1 cellular context compared by ENCODE assay signal in the genomic region with DNA sequence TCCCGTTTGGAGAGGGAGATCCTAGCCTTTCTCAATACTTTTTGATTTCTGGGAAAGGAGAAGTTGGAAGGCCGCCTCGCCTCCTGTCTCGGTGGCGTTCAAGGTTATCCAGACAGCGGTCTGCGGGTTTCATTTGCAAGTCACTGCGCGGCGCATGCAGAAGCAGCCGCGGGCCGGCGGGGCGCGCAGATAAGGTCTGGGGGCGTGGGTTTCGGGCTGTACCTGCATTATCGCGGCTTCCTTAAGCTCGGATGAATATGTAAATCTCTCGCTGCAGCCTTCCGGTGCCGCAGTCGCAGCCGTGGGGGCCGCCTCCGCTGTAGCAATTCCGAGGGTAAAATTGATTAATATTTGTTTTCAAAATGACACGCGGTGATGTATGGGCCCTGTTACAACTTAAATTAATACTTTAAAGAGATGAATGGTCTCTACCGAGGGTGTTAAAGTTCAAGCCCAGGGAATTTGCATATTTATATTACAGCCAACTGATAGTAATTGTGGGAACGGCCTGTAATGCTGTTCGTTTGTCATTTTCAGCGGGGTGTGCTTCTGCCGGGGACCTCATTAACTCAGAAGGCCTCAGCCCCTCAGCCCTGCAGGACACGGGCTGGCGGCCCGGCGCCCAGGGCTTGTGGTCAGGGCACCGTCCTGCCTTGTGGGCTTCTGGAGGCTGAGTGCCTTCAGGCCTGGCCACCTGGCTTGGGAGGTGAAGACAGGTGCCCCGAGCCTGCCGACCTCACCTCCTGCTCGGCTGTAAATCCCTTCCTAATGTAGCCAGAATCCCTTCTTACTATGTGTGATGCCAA.
TF ChIP-seq lines count a peak whose summit lies in the region.

No MANE protein-coding gene starts in this region.

TF ChIP-seq in K562, 482 proteins besides CTCF, POLR2A, EP300 and RAD21 (continued from another document and continues in another):
- TF ChIP-seq RERE (CRISPR knock-in tag; IDR thresholded peaks at IDR 0.05; ENCODE audit: borderline replicate concordance) (no peak), CLOCK (CRISPR knock-in tag; IDR thresholded peaks at IDR 0.05; ENCODE audit: borderline replicate concordance) (no peak), SIN3B (IDR thresholded peaks at IDR 0.05; ENCODE audit: low read depth) (no peak), MCM3 (IDR thresholded peaks at IDR 0.05) (no peak), SREBF2 (CRISPR knock-in tag; IDR thresholded peaks at IDR 0.05) (no peak), SIRT6 (IDR thresholded peaks at IDR 0.05; ENCODE audit: low read depth, low read length) (no peak), ZNF316 (IDR thresholded peaks at IDR 0.05) (peak; percentile 89), NUFIP1 (IDR thresholded peaks at IDR 0.05; ENCODE audit: partially characterized antibody) (peak; percentile 17), POU5F1 (IDR thresholded peaks at IDR 0.05; ENCODE audit: borderline replicate concordance, low read depth, low read length, partially characterized antibody) (no peak), SIX5 (IDR thresholded peaks at IDR 0.05; ENCODE audit: borderline replicate concordance in 1 of 2, insufficient read depth in 1 of 2, low read depth in 1 of 2, low read length in 2 of 2) (no peak), HSF4 (CRISPR knock-in tag; IDR thresholded peaks at IDR 0.05; ENCODE audit: borderline replicate concordance) (no peak), LEF1 (IDR thresholded peaks at IDR 0.05) (peak; percentile 58), CBX8 (IDR thresholded peaks at IDR 0.05; ENCODE audit: borderline replicate concordance, extremely low read depth, low read depth, low read length, poor library complexity, severe bottlenecking) (no peak), ZNF589 (CRISPR knock-in tag; IDR thresholded peaks at IDR 0.05; ENCODE audit: low read depth) (peak; percentile 39; the same call in 1 of the 2 replicates), GABPA (tag; conservative IDR thresholded peaks at IDR 0.05; ENCODE audit: low read depth) (peak; percentile 60; the same call in 1 of the 2 replicates), ELF4 (CRISPR knock-in tag; IDR thresholded peaks at IDR 0.05) (no peak), ZNF75A (CRISPR knock-in tag; IDR thresholded peaks at IDR 0.05) (no peak), ZNF143 (CRISPR knock-in tag; IDR thresholded peaks at IDR 0.05) (no peak), PHB2 (IDR thresholded peaks at IDR 0.05; ENCODE audit: low read depth) (0 out of 2 replicates have a peak, but pooled peaks have one; percentile 58), FOXM1 (IDR thresholded peaks at IDR 0.05; ENCODE audit: low read depth) (peak; percentile 73), FOXM1 (CRISPR knock-in tag; IDR thresholded peaks at IDR 0.05; ENCODE audit: low read depth) (no peak), NFRKB (IDR thresholded peaks at IDR 0.05; ENCODE audit: low read depth) (no peak), RFX7 (CRISPR knock-in tag; IDR thresholded peaks at IDR 0.05) (no peak), HBP1 (CRISPR knock-in tag; IDR thresholded peaks at IDR 0.05) (no peak), HDAC2 (IDR thresholded peaks at IDR 0.05) (peak; percentile 89), CHCHD3 (CRISPR knock-in tag; IDR thresholded peaks at IDR 0.05) (no peak), KLF10 (CRISPR knock-in tag; IDR thresholded peaks at IDR 0.05) (no peak), STAT5A (IDR thresholded peaks at IDR 0.05; ENCODE audit: borderline replicate concordance, low read length) (peak; percentile 72; the same call in 1 of the 2 replicates), RAD51 (IDR thresholded peaks at IDR 0.05; ENCODE audit: borderline replicate concordance, low read depth) (no peak), ETV1 (tag; conservative IDR thresholded peaks at IDR 0.05; ENCODE audit: low read depth) (peak; percentile 70), YY1 (IDR thresholded peaks at IDR 0.05; ENCODE audit: borderline replicate concordance in 1 of 3, control insufficient read depth in 1 of 3, extremely low read depth in 1 of 3, insufficient read depth in 3 of 3, insufficient read length in 1 of 3, insufficient replicate concordance in 2 of 3, low read depth in 1 of 3, low read length in 2 of 3) (peak in 1 of 3 experiments; percentile 40)
- TF ChIP-seq, protein P1, sequence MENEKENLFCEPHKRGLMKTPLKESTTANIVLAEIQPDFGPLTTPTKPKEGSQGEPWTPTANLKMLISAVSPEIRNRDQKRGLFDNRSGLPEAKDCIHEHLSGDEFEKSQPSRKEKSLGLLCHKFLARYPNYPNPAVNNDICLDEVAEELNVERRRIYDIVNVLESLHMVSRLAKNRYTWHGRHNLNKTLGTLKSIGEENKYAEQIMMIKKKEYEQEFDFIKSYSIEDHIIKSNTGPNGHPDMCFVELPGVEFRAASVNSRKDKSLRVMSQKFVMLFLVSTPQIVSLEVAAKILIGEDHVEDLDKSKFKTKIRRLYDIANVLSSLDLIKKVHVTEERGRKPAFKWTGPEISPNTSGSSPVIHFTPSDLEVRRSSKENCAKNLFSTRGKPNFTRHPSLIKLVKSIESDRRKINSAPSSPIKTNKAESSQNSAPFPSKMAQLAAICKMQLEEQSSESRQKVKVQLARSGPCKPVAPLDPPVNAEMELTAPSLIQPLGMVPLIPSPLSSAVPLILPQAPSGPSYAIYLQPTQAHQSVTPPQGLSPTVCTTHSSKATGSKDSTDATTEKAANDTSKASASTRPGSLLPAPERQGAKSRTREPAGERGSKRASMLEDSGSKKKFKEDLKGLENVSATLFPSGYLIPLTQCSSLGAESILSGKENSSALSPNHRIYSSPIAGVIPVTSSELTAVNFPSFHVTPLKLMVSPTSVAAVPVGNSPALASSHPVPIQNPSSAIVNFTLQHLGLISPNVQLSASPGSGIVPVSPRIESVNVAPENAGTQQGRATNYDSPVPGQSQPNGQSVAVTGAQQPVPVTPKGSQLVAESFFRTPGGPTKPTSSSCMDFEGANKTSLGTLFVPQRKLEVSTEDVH (IDR thresholded peaks at IDR 0.05; ENCODE audit: low read depth, partially characterized antibody): no peak
- TF ChIP-seq, protein P2, sequence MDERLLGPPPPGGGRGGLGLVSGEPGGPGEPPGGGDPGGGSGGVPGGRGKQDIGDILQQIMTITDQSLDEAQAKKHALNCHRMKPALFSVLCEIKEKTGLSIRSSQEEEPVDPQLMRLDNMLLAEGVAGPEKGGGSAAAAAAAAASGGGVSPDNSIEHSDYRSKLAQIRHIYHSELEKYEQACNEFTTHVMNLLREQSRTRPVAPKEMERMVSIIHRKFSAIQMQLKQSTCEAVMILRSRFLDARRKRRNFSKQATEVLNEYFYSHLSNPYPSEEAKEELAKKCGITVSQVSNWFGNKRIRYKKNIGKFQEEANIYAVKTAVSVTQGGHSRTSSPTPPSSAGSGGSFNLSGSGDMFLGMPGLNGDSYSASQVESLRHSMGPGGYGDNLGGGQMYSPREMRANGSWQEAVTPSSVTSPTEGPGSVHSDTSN (CRISPR knock-in tag; IDR thresholded peaks at IDR 0.05; ENCODE audit: low read depth): no peak
- TF ChIP-seq, protein P2 (tag; conservative IDR thresholded peaks at IDR 0.05; ENCODE audit: low read depth): no peak
- TF ChIP-seq, protein P3, sequence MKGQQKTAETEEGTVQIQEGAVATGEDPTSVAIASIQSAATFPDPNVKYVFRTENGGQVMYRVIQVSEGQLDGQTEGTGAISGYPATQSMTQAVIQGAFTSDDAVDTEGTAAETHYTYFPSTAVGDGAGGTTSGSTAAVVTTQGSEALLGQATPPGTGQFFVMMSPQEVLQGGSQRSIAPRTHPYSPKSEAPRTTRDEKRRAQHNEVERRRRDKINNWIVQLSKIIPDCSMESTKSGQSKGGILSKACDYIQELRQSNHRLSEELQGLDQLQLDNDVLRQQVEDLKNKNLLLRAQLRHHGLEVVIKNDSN (CRISPR knock-in tag; IDR thresholded peaks at IDR 0.05): no peak
- TF ChIP-seq, protein P4, sequence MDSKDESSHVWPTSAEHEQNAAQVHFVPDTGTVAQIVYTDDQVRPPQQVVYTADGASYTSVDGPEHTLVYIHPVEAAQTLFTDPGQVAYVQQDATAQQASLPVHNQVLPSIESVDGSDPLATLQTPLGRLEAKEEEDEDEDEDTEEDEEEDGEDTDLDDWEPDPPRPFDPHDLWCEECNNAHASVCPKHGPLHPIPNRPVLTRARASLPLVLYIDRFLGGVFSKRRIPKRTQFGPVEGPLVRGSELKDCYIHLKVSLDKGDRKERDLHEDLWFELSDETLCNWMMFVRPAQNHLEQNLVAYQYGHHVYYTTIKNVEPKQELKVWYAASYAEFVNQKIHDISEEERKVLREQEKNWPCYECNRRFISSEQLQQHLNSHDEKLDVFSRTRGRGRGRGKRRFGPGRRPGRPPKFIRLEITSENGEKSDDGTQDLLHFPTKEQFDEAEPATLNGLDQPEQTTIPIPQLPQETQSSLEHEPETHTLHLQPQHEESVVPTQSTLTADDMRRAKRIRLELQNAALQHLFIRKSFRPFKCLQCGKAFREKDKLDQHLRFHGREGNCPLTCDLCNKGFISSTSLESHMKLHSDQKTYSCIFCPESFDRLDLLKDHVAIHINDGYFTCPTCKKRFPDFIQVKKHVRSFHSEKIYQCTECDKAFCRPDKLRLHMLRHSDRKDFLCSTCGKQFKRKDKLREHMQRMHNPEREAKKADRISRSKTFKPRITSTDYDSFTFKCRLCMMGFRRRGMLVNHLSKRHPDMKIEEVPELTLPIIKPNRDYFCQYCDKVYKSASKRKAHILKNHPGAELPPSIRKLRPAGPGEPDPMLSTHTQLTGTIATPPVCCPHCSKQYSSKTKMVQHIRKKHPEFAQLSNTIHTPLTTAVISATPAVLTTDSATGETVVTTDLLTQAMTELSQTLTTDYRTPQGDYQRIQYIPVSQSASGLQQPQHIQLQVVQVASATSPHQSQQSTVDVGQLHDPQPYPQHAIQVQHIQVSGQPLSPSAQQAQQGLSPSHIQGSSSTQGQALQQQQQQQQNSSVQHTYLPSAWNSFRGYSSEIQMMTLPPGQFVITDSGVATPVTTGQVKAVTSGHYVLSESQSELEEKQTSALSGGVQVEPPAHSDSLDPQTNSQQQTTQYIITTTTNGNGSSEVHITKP (IDR thresholded peaks at IDR 0.05; ENCODE audit: partially characterized antibody): peak; percentile 57
